ENCODE assay signal across 22 cellular contexts in genomic region chr5:132344775-132345514, GRCh38.
"Had no signal": no experiment of that assay in that cellular context is flagged by ENCODE, and none has a peak within 500 bp of the region (broad histone marks: within the 10 kb centered on the region; RNA-seq: fewer than 3 reads in every experiment).

No MANE protein-coding gene starts in this region.

- H3K4me1 ChIP-seq: pancreas, sigmoid colon, stomach, testis, tibial artery had no signal

- H3K27ac ChIP-seq: coronary artery, hepatocyte, pancreas, sigmoid colon, stomach, testis, tibial artery had no signal

- H3K9me3 Mint-ChIP-seq: natural killer cell; stimulated activated effector memory CD8-positive, alpha-beta T cell treated with anti-CD3 and anti-CD28 coated beads, Interleukin-12 subunit alpha, Interleukin-12 subunit beta, amount 100 ng/mL, for 72 hours had no signal

- H3K27ac Mint-ChIP-seq: memory B cell; natural killer cell; stimulated activated effector memory CD8-positive, alpha-beta T cell treated with anti-CD3 and anti-CD28 coated beads, Interleukin-12 subunit alpha, Interleukin-12 subunit beta, amount 100 ng/mL, for 72 hours; type B pancreatic cell had no signal

- H3K36me3 Mint-ChIP-seq: natural killer cell; stimulated activated effector memory CD8-positive, alpha-beta T cell treated with anti-CD3 and anti-CD28 coated beads, Interleukin-12 subunit alpha, Interleukin-12 subunit beta, amount 100 ng/mL, for 72 hours had no signal

- FAIRE-seq: endothelial cell of umbilical vein, frontal cortex, pancreas had no signal

- H3K4me2 ChIP-seq: hepatocyte had no signal

- H3K4me1 Mint-ChIP-seq: memory B cell; natural killer cell; stimulated activated effector memory CD8-positive, alpha-beta T cell treated with anti-CD3 and anti-CD28 coated beads, Interleukin-12 subunit alpha, Interleukin-12 subunit beta, amount 100 ng/mL, for 72 hours had no signal

- DNase-seq: dermis blood vessel endothelial cell; effector memory CD4-positive, alpha-beta T cell; erythroblast; heart left ventricle; left colon; natural killer cell; pancreas; sigmoid colon; stimulated activated CD4-positive, alpha-beta T cell treated with anti-CD3 and anti-CD28 coated beads, Interleukin-2, amount 100 ng/mL, for 24 hours; stimulated activated CD4-positive, alpha-beta T cell treated with anti-CD3 and anti-CD28 coated beads, Interleukin-4, amount 100 ng/mL, for 24 hours; stimulated activated naive CD4-positive, alpha-beta T cell treated with Interleukin-2 at 50 U/mL for 16 hours; stomach; testis; tibial artery had no signal

- ATAC-seq: left colon; natural killer cell; pancreas; stimulated activated effector memory CD8-positive, alpha-beta T cell treated with anti-CD3 and anti-CD28 coated beads, Interleukin-12 subunit alpha, Interleukin-12 subunit beta, amount 100 ng/mL, for 72 hours had no signal

- H3K79me2 ChIP-seq: hepatocyte had no signal

- H3K27me3 Mint-ChIP-seq: memory B cell, type B pancreatic cell had no signal

- H3K9me3 ChIP-seq: pancreas, testis had no signal

- H3K4me3 ChIP-seq: coronary artery, heart left ventricle, hepatocyte, lung, pancreas, sigmoid colon, stomach, testis, tibial artery had no signal

- H2AFZ ChIP-seq: hepatocyte had no signal

- H3K27me3 ChIP-seq: heart left ventricle, hepatocyte, pancreas, sigmoid colon, stomach, testis, tibial artery had no signal

- H3K4me3 Mint-ChIP-seq: memory B cell; natural killer cell; stimulated activated effector memory CD8-positive, alpha-beta T cell treated with anti-CD3 and anti-CD28 coated beads, Interleukin-12 subunit alpha, Interleukin-12 subunit beta, amount 100 ng/mL, for 72 hours; type B pancreatic cell had no signal
